Comparison of ENCODE assay signal across 16 cellular contexts in genomic region chr10:114720685-114721278, GRCh38.
DNase-seq lines count a peak whose midpoint lies in the region; ATAC-seq, FAIRE-seq and TF ChIP-seq lines count a peak whose summit lies in the region.
"Had no signal": no experiment of that assay in that cellular context is flagged by ENCODE, and none has a peak within 500 bp of the region (broad histone marks: within the 10 kb centered on the region; RNA-seq: fewer than 3 reads in every experiment).

No MANE protein-coding gene starts in this region.

- no peak for TF ChIP-seq POLR2A in body of pancreas (IDR thresholded peaks at IDR 0.05)

- in situ Hi-C loops in G401 (cut with HindIII; ENCODE audit: low sequenced_read_pairs) = no loop called here

- H3K27ac ChIP-seq in body of pancreas (peak overlapping the region in 3 of 4 donors; percentile 34 to 43 (median 39)), left ventricle myocardium inferior (replicated peaks) (peak overlapping the region; percentile 91), pancreas (peak overlapping the region in 2 of 4 donors; percentile 25 to 54)
- H3K27ac ChIP-seq: A549 had no signal

- TF ChIP-seq CTCF in body of pancreas (IDR thresholded peaks at IDR 0.05) = no peak
- TF ChIP-seq CTCF in left ventricle myocardium inferior (IDR thresholded peaks at IDR 0.05; ENCODE audit: borderline replicate concordance) = no peak
- no peak for TF ChIP-seq CTCF in pancreas (IDR thresholded peaks at IDR 0.05)

- intact Hi-C loops in body of pancreas (cut with DNase I) = no loop called here
- intact Hi-C loops in left ventricle myocardium inferior (cut with micrococcal nuclease) = no loop called here
- intact Hi-C loops in pancreas (cut with DNase I) = no loop called here

- H3K36me3 ChIP-seq in body of pancreas (replicated peaks in 1 of 2; ENCODE audit: insufficient read depth in 1 of 2, low read depth in 2 of 2) = no peaks in the 10 kb centered on the region
- H3K36me3 ChIP-seq in left ventricle myocardium inferior = no peaks in the 10 kb centered on the region
- no peaks in the 10 kb centered on the region for H3K36me3 ChIP-seq in pancreas

- H3K4me3 ChIP-seq in body of pancreas (no peak overlapping the region), left ventricle myocardium inferior (peak overlapping the region; percentile 17), pancreas (no peak overlapping the region)
- H3K4me3 ChIP-seq: A549, GM12878 had no signal

- DNase-seq in G401 (ENCODE audit: low spot score) = peak; percentile 67
- peak in 3 of 4 donors; percentile 28 to 37 (median 32) for DNase-seq in body of pancreas
- DNase-seq in left ventricle myocardium inferior = no peak
- DNase-seq in pancreas = peak in 1 of 6 donors; percentile 52
- no peak for DNase-seq in T1000 (lab: John Stamatoyannopoulos, UW)
- DNase-seq in medulla oblongata (ENCODE audit: extremely low spot score) = no peak
- DNase-seq: DND-41, GDM1, NCI-H1092 treated with DMSO at 0.1 percent for 48 hours, NCI-H1694, NCI-H524 treated with DMSO at 0.1 percent for 48 hours had no signal

- ATAC-seq in body of pancreas (peak; percentile 72), pancreas (peak; percentile 81 to 93 (median 87)), GM18520 (IDR thresholded peaks at IDR 0.05; ENCODE audit: unreplicated experiment) (no peak), HG02642 (IDR thresholded peaks at IDR 0.05; ENCODE audit: poor library complexity, unreplicated experiment) (no peak)
- ATAC-seq: A549, GM12878 had no signal

- H3K9me3 ChIP-seq in body of pancreas (no peaks in the 10 kb centered on the region), left ventricle myocardium inferior (replicated peaks) (no peaks in the 10 kb centered on the region), pancreas (no peaks in the 10 kb centered on the region)
- H3K9me3 ChIP-seq: A549 had no signal

- 5 to 12% methylated on average over 2 to 4 of the region's 4 CpGs for WGBS in body of pancreas, 2 donors
- 9 to 13% methylated on average over 4 of the region's 4 CpGs for WGBS in pancreas, 2 donors

- FAIRE-seq in pancreas (lab: Jason Lieb, UNC) = no peak
- FAIRE-seq: A549, GM12878, H54 had no signal

- H3K27me3 ChIP-seq in body of pancreas (no peaks in the 10 kb centered on the region), left ventricle myocardium inferior (ENCODE audit: low read depth) (no peaks in the 10 kb centered on the region), pancreas (no peaks in the 10 kb centered on the region)

- H3K4me1 ChIP-seq in body of pancreas (peaks cover 50% of the 10 kb centered on the region), left ventricle myocardium inferior (peaks cover 92% of the 10 kb centered on the region), pancreas (peaks cover 0 to 19% (median 18%) of the 10 kb centered on the region in 3 donors)

Comparison
In these comparisons a context has a peak if more than half of its experiments do, and no peak if none do; other contexts are left out.
1. DNase-seq: peak in G401 (single experiment) and body of pancreas (3 of 4); none in left ventricle myocardium inferior (single experiment), T1000 (single experiment) and medulla oblongata (single experiment).
2. ATAC-seq: peak in body of pancreas (single experiment) and pancreas (4 of 4); none in GM18520 (single experiment) and HG02642 (single experiment).